9 cellular contexts compared by ENCODE assay signal in the genomic region with DNA sequence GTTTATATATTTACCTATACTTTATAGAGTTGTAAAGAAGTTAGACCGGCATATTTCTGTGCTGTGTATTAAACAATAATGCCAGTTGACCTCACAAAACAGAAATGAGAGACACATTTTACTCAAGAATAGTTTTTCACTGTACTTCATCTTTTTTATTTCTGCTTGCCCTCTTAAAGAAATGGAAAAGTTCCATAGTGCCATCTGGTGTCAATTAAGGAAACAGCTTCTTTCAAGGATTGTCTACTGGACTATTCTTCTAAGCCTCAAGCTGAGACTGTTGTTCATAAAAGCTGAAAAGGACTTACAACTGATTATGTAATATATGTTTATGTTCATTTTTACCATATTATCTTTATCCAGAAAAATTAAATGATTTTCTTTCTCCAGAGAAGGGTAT.
DNase-seq lines count a peak whose midpoint lies in the region; ATAC-seq, FAIRE-seq and TF ChIP-seq lines count a peak whose summit lies in the region.
"Had no signal": no experiment of that assay in that cellular context is flagged by ENCODE, and none has a peak within 500 bp of the region (broad histone marks: within the 10 kb centered on the region; RNA-seq: fewer than 3 reads in every experiment).

No MANE protein-coding gene starts in this region.

- no peaks in the 10 kb centered on the region for H3K36me3 ChIP-seq in SU-DHL-6 (ENCODE audit: low read length)
- H3K36me3 ChIP-seq: SJSA1 had no signal

- H3K27me3 ChIP-seq in SU-DHL-6 (ENCODE audit: low read length), result no peaks in the 10 kb centered on the region
- H3K27me3 ChIP-seq: SJSA1 had no signal

- no peak overlapping the region for H2AFZ ChIP-seq in SU-DHL-6 (ENCODE audit: low read depth, low read length, severe bottlenecking)

- FAIRE-seq in G401.6 (lab: Jason Lieb, UNC), result peak; percentile 36

- H3K27ac ChIP-seq in SU-DHL-6 (ENCODE audit: low read depth, low read length), result no peak overlapping the region
- H3K27ac ChIP-seq: SJSA1 had no signal

- TF ChIP-seq CTCF in LNCAP (IDR thresholded peaks at IDR 0.05), result peak; percentile 66
- peak; percentile 38 for TF ChIP-seq CTCF in SU-DHL-6 (IDR thresholded peaks at IDR 0.05; ENCODE audit: insufficient read depth, low read length, poor library complexity, severe bottlenecking)

- no peaks in the 10 kb centered on the region for H3K9me2 ChIP-seq in SU-DHL-6 (replicated peaks; ENCODE audit: insufficient read depth, low read length)

- no peaks in the 10 kb centered on the region for H4K20me1 ChIP-seq in SU-DHL-6 (ENCODE audit: low read depth, low read length)

- no peak for ATAC-seq in HG03521 (IDR thresholded peaks at IDR 0.05; ENCODE audit: unreplicated experiment)
- ATAC-seq in GM21381 (IDR thresholded peaks at IDR 0.05; ENCODE audit: unreplicated experiment), result no peak

- H3K9ac ChIP-seq in SU-DHL-6 (ENCODE audit: low read length), result no peak overlapping the region

- intact Hi-C loops in cardiac septum (cut with DNase I), result no loop called here

- H3F3A ChIP-seq in SU-DHL-6 (ENCODE audit: insufficient read depth), result no peaks in the 10 kb centered on the region

- DNase-seq in kidney glomerular epithelial cell (lab: John Stamatoyannopoulos, UW) (peak; percentile 58), cardiac septum (ENCODE audit: low spot score) (no peak), cerebellar nuclear complex (lab: John Stamatoyannopoulos, UW) (no peak)

- H3K4me2 ChIP-seq in SU-DHL-6 (ENCODE audit: low read depth, low read length, poor library complexity, severe bottlenecking), result no peak overlapping the region

- no peak overlapping the region for H3K4me3 ChIP-seq in SU-DHL-6 (ENCODE audit: insufficient read depth, low read length, poor library complexity, severe bottlenecking)
- H3K4me3 ChIP-seq: SJSA1 had no signal

- H3K9me3 ChIP-seq in SU-DHL-6 (ENCODE audit: insufficient read depth, low read length), result no peaks in the 10 kb centered on the region
- H3K9me3 ChIP-seq: SJSA1 had no signal

- no peaks in the 10 kb centered on the region for H3K79me2 ChIP-seq in SU-DHL-6 (ENCODE audit: insufficient read depth, low read length)
